ENCODE assay signal across 9 cellular contexts in genomic region chr20:54173653-54174451, GRCh38. TPM values are rescaled to one million over a fixed set of nuclear protein-coding genes. Genes with fewer than 3 reads are reported as not detected.
DNase-seq lines count a peak whose midpoint lies in the region; ATAC-seq and TF ChIP-seq lines count a peak whose summit lies in the region.
"Had no signal": no experiment of that assay in that cellular context is flagged by ENCODE, and none has a peak within 500 bp of the region (broad histone marks: within the 10 kb centered on the region; RNA-seq: fewer than 3 reads in every experiment).

TSS of gene CYP24A1 (minus strand) at chr20:54173986. CDS start at chr20:54173579, 407 bp downstream.

- H3K36me3 ChIP-seq in NT2/D1 (ENCODE audit: insufficient read depth, insufficient read length, low read length) (no peaks in the 10 kb centered on the region), esophagus muscularis mucosa (no peaks in the 10 kb centered on the region), testis (ENCODE audit: low read depth, missing control alignments) (no peaks in the 10 kb centered on the region), gastroesophageal sphincter (no peaks in the 10 kb centered on the region)

- peak within 1 kb of the TSS; percentile 39 for H3K4me3 ChIP-seq in NT2/D1 (ENCODE audit: insufficient read length, low read depth)
- H3K4me3 ChIP-seq in esophagus muscularis mucosa, result peak within 1 kb of the TSS in 3 of 4 donors; percentile 3 to 20 (median 18)
- H3K4me3 ChIP-seq in retinal pigment epithelial cell (ENCODE audit: low read length), result peak within 1 kb of the TSS; percentile 82
- H3K4me3 ChIP-seq in testis, result peak within 1 kb of the TSS in 1 of 2 donors; percentile 11
- H3K4me3 ChIP-seq in gastroesophageal sphincter, result peak within 1 kb of the TSS in 1 of 2 donors; percentile 1

- H3K4me1 ChIP-seq in NT2/D1 (ENCODE audit: insufficient read depth, insufficient read length), result peaks cover 4% of the 10 kb centered on the region
- peaks cover 19 to 25% (median 20%) of the 10 kb centered on the region in 4 donors for H3K4me1 ChIP-seq in esophagus muscularis mucosa
- peaks cover 5% of the 10 kb centered on the region for H3K4me1 ChIP-seq in testis
- H3K4me1 ChIP-seq in gastroesophageal sphincter, result peaks cover 0 to 24% (median 11%) of the 10 kb centered on the region in 3 donors

- intact Hi-C loops in esophagus muscularis mucosa (cut with DNase I), result no loop called here
- intact Hi-C loops in testis (cut with DNase I; ENCODE audit: low total_unique reads), result loop anchor here (10.0 kb wide), 1 partner anchor 1609 kb away; no protein-coding TSS in a partner anchor

- ATAC-seq in GM19351 (IDR thresholded peaks at IDR 0.05; ENCODE audit: unreplicated experiment), result peak; percentile 48
- no peak for ATAC-seq in gastroesophageal sphincter

- H3K27ac ChIP-seq in esophagus muscularis mucosa (replicated peaks in 1 of 4), result no peak within 1 kb of the TSS
- H3K27ac ChIP-seq in testis, result no peak within 1 kb of the TSS
- H3K27ac ChIP-seq in gastroesophageal sphincter, result no peak within 1 kb of the TSS
- H3K27ac ChIP-seq: epithelial cell of prostate had no signal

- TF ChIP-seq POLR2A in esophagus muscularis mucosa (IDR thresholded peaks at IDR 0.05; ENCODE audit: low read depth) (no peak), testis (IDR thresholded peaks at IDR 0.05) (no peak), gastroesophageal sphincter (IDR thresholded peaks at IDR 0.05) (no peak)

- H3K9me3 ChIP-seq in NT2/D1 (ENCODE audit: insufficient read depth, low read length) (no peaks in the 10 kb centered on the region), esophagus muscularis mucosa (no peaks in the 10 kb centered on the region), testis (no peaks in the 10 kb centered on the region), gastroesophageal sphincter (no peaks in the 10 kb centered on the region)

- 3% methylated on average over 48 of the region's 61 CpGs for WGBS in esophagus muscularis mucosa
- 0% methylated on average over 35 to 45 of the region's 61 CpGs for WGBS in testis, 2 donors
- 2 to 5% methylated on average over 17 to 26 of the region's 61 CpGs for WGBS in gastroesophageal sphincter (ENCODE audit: low coverage in 1 of 2), 2 donors

- peak; percentile 13 for DNase-seq in NT2/D1 (ENCODE audit: low read depth, low spot score)
- DNase-seq in esophagus muscularis mucosa (ENCODE audit: extremely low spot score), result no peak
- no peak for DNase-seq in retinal pigment epithelial cell (ENCODE audit: low read depth)
- no peak for DNase-seq in NK-92 (lab: John Stamatoyannopoulos, UW; ENCODE audit: unreplicated experiment)
- no peak for DNase-seq in testis

- H3K27me3 ChIP-seq in NT2/D1 (ENCODE audit: insufficient read depth, insufficient read length) (peaks cover 72% of the 10 kb centered on the region), esophagus muscularis mucosa (peaks cover 0 to 89% (median 17%) of the 10 kb centered on the region in 4 donors), testis (no peaks in the 10 kb centered on the region), gastroesophageal sphincter (peaks cover 84% of the 10 kb centered on the region)

- TF ChIP-seq EP300 in esophagus muscularis mucosa (IDR thresholded peaks at IDR 0.05) (no peak), gastroesophageal sphincter (IDR thresholded peaks at IDR 0.05) (no peak)

- no peak for TF ChIP-seq CTCF in esophagus muscularis mucosa (IDR thresholded peaks at IDR 0.05)
- no peak for TF ChIP-seq CTCF in retinal pigment epithelial cell (conservative IDR thresholded peaks at IDR 0.05; ENCODE audit: low read depth, low read length)
- TF ChIP-seq CTCF in testis (IDR thresholded peaks at IDR 0.05), result no peak
- no peak for TF ChIP-seq CTCF in gastroesophageal sphincter (IDR thresholded peaks at IDR 0.05)

- peak within 1 kb of the TSS; percentile 46 for H3K9ac ChIP-seq in NT2/D1 (ENCODE audit: insufficient read length, low read depth)

RNA-seq across cellular contexts. Expression of gene CYP24A1, which starts in this region (rescaled TPM):
- total RNA-seq in esophagus muscularis mucosa (not detected), testis (under 1 TPM; 0.43 to 0.94 TPM), gastroesophageal sphincter (under 1 TPM in 1 of 4 donors, not detected in 3; 0.69 TPM)
- not detected for polyA plus RNA-seq in testis (ENCODE audit: insufficient read depth, low read depth, low replicate concordance)
- total RNA-seq: LHCN-M2 had no signal
